In the genomic region with DNA sequence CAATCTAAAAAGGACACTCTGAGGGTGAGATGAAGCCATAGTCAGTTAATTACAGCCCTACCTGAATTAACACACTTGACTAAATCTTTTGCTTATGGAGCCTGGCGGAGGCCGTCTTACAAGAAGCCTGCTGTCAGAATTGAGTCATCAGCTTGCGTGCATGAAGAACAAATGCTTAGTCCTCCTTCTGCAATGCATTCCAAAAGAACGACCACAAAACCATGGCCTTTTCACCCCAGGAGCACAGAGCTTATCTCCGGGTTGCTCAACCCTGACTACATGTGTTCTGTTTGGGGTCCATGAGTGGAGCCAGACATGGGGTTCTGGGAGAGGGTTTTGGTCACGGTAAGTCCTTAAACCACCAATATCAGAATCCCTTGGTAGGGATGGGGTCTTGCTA, we compare ENCODE assay signal across 8 cellular contexts.
DNase-seq lines count a peak whose midpoint lies in the region; ATAC-seq and TF ChIP-seq lines count a peak whose summit lies in the region.

No MANE protein-coding gene starts in this region.

- TF ChIP-seq CTCF in BE2C (IDR thresholded peaks at IDR 0.05; ENCODE audit: low read depth, low read length) (no peak), omental fat pad (IDR thresholded peaks at IDR 0.05) (no peak)

- no peaks in the 10 kb centered on the region for H3K36me3 ChIP-seq in BE2C

- H3K4me1 ChIP-seq in BE2C: no peaks in the 10 kb centered on the region

- peak; percentile 87 for DNase-seq in SIG-M5 treated with dmso at 0.1 percent for 504 hours (lab: John Stamatoyannopoulos, UW; ENCODE audit: unreplicated experiment)
- peak; percentile 91 for DNase-seq in kidney glomerular epithelial cell (lab: John Stamatoyannopoulos, UW)
- DNase-seq in BE2C: no peak
- no peak for DNase-seq in omental fat pad (ENCODE audit: low spot score)
- DNase-seq in stimulated activated CD4-positive, alpha-beta T cell treated with anti-CD3 and anti-CD28 coated beads, Interleukin-4, amount 100 ng/mL, for 24 hours: no peak
- DNase-seq in D341Med (ENCODE audit: low spot score): no peak

- no peak overlapping the region for H3K4me3 ChIP-seq in BE2C (ENCODE audit: low read depth, low read length)

- peak; percentile 87 for ATAC-seq in GM18502 (IDR thresholded peaks at IDR 0.05; ENCODE audit: poor library complexity, unreplicated experiment)
- ATAC-seq in HG02870 (IDR thresholded peaks at IDR 0.05; ENCODE audit: unreplicated experiment): peak; percentile 84
- no peak for ATAC-seq in omental fat pad (ENCODE audit: low FRiP score)

- H3K27me3 ChIP-seq in BE2C: no peaks in the 10 kb centered on the region

- no peaks in the 10 kb centered on the region for H3K9me3 ChIP-seq in BE2C

Comparison
In these comparisons a context has a peak if more than half of its experiments do, and no peak if none do; other contexts are left out.
1. DNase-seq: peak in SIG-M5 treated with dmso at 0.1 percent for 504 hours (single experiment) and kidney glomerular epithelial cell (single experiment); none in BE2C (single experiment), omental fat pad (single experiment), stimulated activated CD4-positive, alpha-beta T cell treated with anti-CD3 and anti-CD28 coated beads, Interleukin-4, amount 100 ng/mL, for 24 hours (single experiment) and D341Med (single experiment).